Comparison of ENCODE assay signal across 8 cellular contexts in the genomic region with DNA sequence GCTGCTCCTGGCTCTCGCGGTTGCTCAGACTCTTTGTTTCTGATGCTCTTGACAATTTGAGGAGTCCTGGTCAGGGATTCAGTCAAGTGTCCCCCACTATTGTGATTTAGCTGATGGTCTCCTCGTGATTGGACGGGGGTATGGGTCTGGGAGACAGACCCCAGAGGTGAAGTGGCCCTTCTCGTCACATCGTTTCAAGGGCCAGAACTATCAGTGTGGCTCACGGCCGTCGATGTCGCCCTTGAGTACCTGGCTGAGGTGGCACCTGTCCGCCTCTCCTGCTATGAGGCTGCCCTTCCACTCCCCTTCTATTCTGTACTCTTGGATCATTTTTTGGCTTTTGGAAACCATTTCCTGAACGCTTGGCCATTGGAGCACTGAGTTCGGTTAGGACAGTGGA. TPM values are rescaled to one million over a fixed set of nuclear protein-coding genes. Genes with fewer than 3 reads are reported as not detected.
DNase-seq lines count a peak whose midpoint lies in the region; ATAC-seq and TF ChIP-seq lines count a peak whose summit lies in the region.

No MANE protein-coding gene starts in this region.

- no peak for ATAC-seq in natural killer cell treated with Interleukin-12 subunit alpha and Interleukin-12 subunit beta and Interleukin-15 and Interleukin-18, amount 100 ng/mL, for 72 hours
- no peak for ATAC-seq in natural killer cell
- no peak for ATAC-seq in T-cell (replicated peaks in 1 of 4)
- ATAC-seq in memory B cell (ENCODE audit: low read depth): no peak

- DNase-seq in natural killer cell treated with Interleukin-12 subunit alpha and Interleukin-12 subunit beta and Interleukin-15 and Interleukin-18, amount 100 ng/mL, for 72 hours (ENCODE audit: low spot score): no peak
- DNase-seq in natural killer cell: no peak
- DNase-seq in T-cell: no peak
- no peak for DNase-seq in memory B cell (ENCODE audit: low spot score in 2 of 2)
- DNase-seq in NCI-H345 treated with DMSO at 0.1 percent for 48 hours (lab: John Stamatoyannopoulos, UW; ENCODE audit: unreplicated experiment): no peak
- DNase-seq in COLO829 (ENCODE audit: low spot score): no peak
- no peak for DNase-seq in T-helper 9 cell
- no peak for DNase-seq in MV-4-11 (lab: John Stamatoyannopoulos, UW)

- no peak for TF ChIP-seq CTCF in natural killer cell (IDR thresholded peaks at IDR 0.05)

- H3K9me3 Mint-ChIP-seq in natural killer cell treated with Interleukin-12 subunit alpha and Interleukin-12 subunit beta and Interleukin-15 and Interleukin-18, amount 100 ng/mL, for 72 hours: no peaks in the 10 kb centered on the region
- H3K9me3 Mint-ChIP-seq in natural killer cell: no peaks in the 10 kb centered on the region
- no peaks in the 10 kb centered on the region for H3K9me3 Mint-ChIP-seq in T-cell
- H3K9me3 Mint-ChIP-seq in memory B cell: no peaks in the 10 kb centered on the region

- no peak overlapping the region for H3K4me3 Mint-ChIP-seq in natural killer cell treated with Interleukin-12 subunit alpha and Interleukin-12 subunit beta and Interleukin-15 and Interleukin-18, amount 100 ng/mL, for 72 hours
- H3K4me3 Mint-ChIP-seq in natural killer cell (no peak overlapping the region), T-cell (no peak overlapping the region), memory B cell (peak overlapping the region; percentile 8)

- CTCF ChIA-PET in T-cell (lab: Charles Lee): interaction anchor here (1.5 to 4.3 kb wide), 5 partner anchors 9 to 111 kb away, joined by 3 to 27 read pairs (median 7); no protein-coding TSS in a partner anchor

- peak overlapping the region; percentile 12 to 31 for H3K27ac Mint-ChIP-seq in natural killer cell treated with Interleukin-12 subunit alpha and Interleukin-12 subunit beta and Interleukin-15 and Interleukin-18, amount 100 ng/mL, for 72 hours
- H3K27ac Mint-ChIP-seq in natural killer cell: no peak overlapping the region
- peak overlapping the region; percentile 78 to 89 for H3K27ac Mint-ChIP-seq in T-cell
- peak overlapping the region; percentile 31 for H3K27ac Mint-ChIP-seq in memory B cell

- intact Hi-C loops in natural killer cell (cut with micrococcal nuclease): loop anchor here (1.0 kb wide), 2 partner anchors 110 to 214 kb away; no protein-coding TSS in a partner anchor

- peaks cover 36 to 39% of the 10 kb centered on the region in 2 donors for H3K4me1 Mint-ChIP-seq in natural killer cell treated with Interleukin-12 subunit alpha and Interleukin-12 subunit beta and Interleukin-15 and Interleukin-18, amount 100 ng/mL, for 72 hours (ENCODE audit: low read depth in 2 of 2)
- peaks cover 24 to 44% of the 10 kb centered on the region in 2 donors for H3K4me1 Mint-ChIP-seq in natural killer cell
- H3K4me1 Mint-ChIP-seq in T-cell: peaks cover 66 to 74% (median 72%) of the 10 kb centered on the region in 3 donors
- H3K4me1 Mint-ChIP-seq in memory B cell: peaks cover 36% of the 10 kb centered on the region

- H3K36me3 Mint-ChIP-seq in natural killer cell treated with Interleukin-12 subunit alpha and Interleukin-12 subunit beta and Interleukin-15 and Interleukin-18, amount 100 ng/mL, for 72 hours: no peaks in the 10 kb centered on the region
- no peaks in the 10 kb centered on the region for H3K36me3 Mint-ChIP-seq in natural killer cell
- H3K36me3 Mint-ChIP-seq in T-cell: no peaks in the 10 kb centered on the region
- no peaks in the 10 kb centered on the region for H3K36me3 Mint-ChIP-seq in memory B cell

- POLR2A ChIA-PET in T-cell (lab: Charles Lee): no interaction called here

- H3K27me3 Mint-ChIP-seq in natural killer cell treated with Interleukin-12 subunit alpha and Interleukin-12 subunit beta and Interleukin-15 and Interleukin-18, amount 100 ng/mL, for 72 hours: peaks cover 6 to 9% of the 10 kb centered on the region in 2 donors
- H3K27me3 Mint-ChIP-seq in natural killer cell (ENCODE audit: low read depth in 2 of 2): peaks cover 0 to 9% of the 10 kb centered on the region in 2 donors
- H3K27me3 Mint-ChIP-seq in T-cell: no peaks in the 10 kb centered on the region
- no peaks in the 10 kb centered on the region for H3K27me3 Mint-ChIP-seq in memory B cell

RNA-seq across cellular contexts. Expression of a gene that starts 7.4 kb away (rescaled TPM):
- total RNA-seq in natural killer cell treated with Interleukin-12 subunit alpha and Interleukin-12 subunit beta and Interleukin-15 and Interleukin-18, amount 100 ng/mL, for 72 hours: 10 to 100 TPM in 1 of 2 donors, 1 to 10 TPM in 1; 9.4 to 10.0 TPM
- total RNA-seq in natural killer cell (1 to 10 TPM; 4.8 to 8.5 (median 4.8) TPM), T-cell (10 to 100 TPM in 3 of 5 donors, 1 to 10 TPM in 2; 6.2 to 12.3 (median 10.2) TPM)

Comparison
In these comparisons a context has a peak if more than half of its experiments do, and no peak if none do; other contexts are left out.
1. H3K27ac Mint-ChIP-seq: peak in natural killer cell treated with Interleukin-12 subunit alpha and Interleukin-12 subunit beta and Interleukin-15 and Interleukin-18, amount 100 ng/mL, for 72 hours (2 of 2), T-cell (2 of 2) and memory B cell (single experiment); none in natural killer cell (0 of 2).